9 cellular contexts compared by ENCODE assay signal in genomic region chr5:54469655-54470054, GRCh38. TPM values are rescaled to one million over a fixed set of nuclear protein-coding genes. Genes with fewer than 3 reads are reported as not detected.
A peak's percentile ranks its signal among the peaks of the same experiment; 100 is the strongest.
DNase-seq lines count a peak whose midpoint lies in the region; ATAC-seq, FAIRE-seq and TF ChIP-seq lines count a peak whose summit lies in the region.
"Had no signal": no experiment of that assay in that cellular context is flagged by ENCODE, and none has a peak within 500 bp of the region (broad histone marks: within the 10 kb centered on the region; RNA-seq: fewer than 3 reads in every experiment).

No MANE protein-coding gene starts in this region.

- H3K36me3 Mint-ChIP-seq in T-helper 1 cell treated with Interleukin-12 subunit alpha and Interleukin-12 subunit beta and Interleukin-4 antibody, amounts not matched to agents 30 μg/mL and 1 μg/mL, for 36 hours (ENCODE audit: low read depth): no peaks in the 10 kb centered on the region

- H3K27ac ChIP-seq in brain microvascular endothelial cell: peak overlapping the region; percentile 39
- H3K27ac ChIP-seq in small intestine (ENCODE audit: low read depth in 1 of 2, low read length in 1 of 2): peak overlapping the region in 1 of 2 donors; percentile 45

- H3K9me3 Mint-ChIP-seq in T-helper 1 cell treated with Interleukin-12 subunit alpha and Interleukin-12 subunit beta and Interleukin-4 antibody, amounts not matched to agents 30 μg/mL and 1 μg/mL, for 36 hours: no peaks in the 10 kb centered on the region

- 11 to 19% (median 17%) methylated on average over 3 of the region's 3 CpGs for WGBS in small intestine, 3 donors

- FAIRE-seq in small intestine (lab: Jason Lieb, UNC) (no peak), H54 (lab: Jason Lieb, UNC) (no peak)
- FAIRE-seq: keratinocyte had no signal

- DNase-seq in T-helper 1 cell: no peak
- DNase-seq in brain microvascular endothelial cell: no peak
- DNase-seq in small intestine: peak; percentile 14
- no peak for DNase-seq in RKO (ENCODE audit: low spot score)
- no peak for DNase-seq in activated CD4-positive, alpha-beta T cell treated with anti-CD3 and anti-CD28 coated beads for 4 hours
- no peak for DNase-seq in H54 (ENCODE audit: insufficient read length, low spot score)

- no peaks in the 10 kb centered on the region for H3K9me3 ChIP-seq in small intestine (ENCODE audit: control insufficient read depth, low read depth)

- TF ChIP-seq CTCF in brain microvascular endothelial cell (IDR thresholded peaks at IDR 0.05; ENCODE audit: low read depth, low read length, missing control alignments): no peak

- peak overlapping the region; percentile 38 for H3K4me3 Mint-ChIP-seq in T-helper 1 cell treated with Interleukin-12 subunit alpha and Interleukin-12 subunit beta and Interleukin-4 antibody, amounts not matched to agents 30 μg/mL and 1 μg/mL, for 36 hours

- peaks cover 8% of the 10 kb centered on the region for H3K4me1 Mint-ChIP-seq in T-helper 1 cell treated with Interleukin-12 subunit alpha and Interleukin-12 subunit beta and Interleukin-4 antibody, amounts not matched to agents 30 μg/mL and 1 μg/mL, for 36 hours (ENCODE audit: low read depth)

- H3K4me1 ChIP-seq in small intestine (ENCODE audit: control insufficient read depth in 2 of 2, insufficient read depth in 1 of 2, low read depth in 1 of 2, low read length in 1 of 2): no peaks in the 10 kb centered on the region

- H3K36me3 ChIP-seq in brain microvascular endothelial cell (replicated peaks) (no peaks in the 10 kb centered on the region), small intestine (ENCODE audit: control insufficient read depth in 2 of 2, insufficient read depth in 2 of 2, low read length in 2 of 2) (no peaks in the 10 kb centered on the region)

- TF ChIP-seq POLR2A in H54 (IDR thresholded peaks at IDR 0.05; ENCODE audit: low read depth, low read length): no peak

- H3K27me3 ChIP-seq in brain microvascular endothelial cell (replicated peaks): no peaks in the 10 kb centered on the region
- H3K27me3 ChIP-seq in small intestine (ENCODE audit: control insufficient read depth in 2 of 2, insufficient read depth in 2 of 2, low read length in 2 of 2): no peaks in the 10 kb centered on the region

- ATAC-seq in HG03060 (IDR thresholded peaks at IDR 0.05; ENCODE audit: low read depth, unreplicated experiment): peak; percentile 83

- in situ Hi-C loops in brain microvascular endothelial cell (cut with HindIII; ENCODE audit: low pct_ligation_motif_present, low sequenced_read_pairs): no loop called here

- H3K27ac Mint-ChIP-seq in T-helper 1 cell treated with Interleukin-12 subunit alpha and Interleukin-12 subunit beta and Interleukin-4 antibody, amounts not matched to agents 30 μg/mL and 1 μg/mL, for 36 hours: peak overlapping the region; percentile 28

- no peak overlapping the region for H3K4me3 ChIP-seq in brain microvascular endothelial cell (ENCODE audit: low read depth, low read length)
- no peak overlapping the region for H3K4me3 ChIP-seq in small intestine (ENCODE audit: low read depth in 1 of 2, low read length in 2 of 2)

- H3K27me3 Mint-ChIP-seq in T-helper 1 cell treated with Interleukin-12 subunit alpha and Interleukin-12 subunit beta and Interleukin-4 antibody, amounts not matched to agents 30 μg/mL and 1 μg/mL, for 36 hours (ENCODE audit: low read depth): peaks cover 3% of the 10 kb centered on the region

RNA-seq across cellular contexts. Expression of gene HSPB3, which starts 14.2 kb away (rescaled TPM):
- 1 to 10 TPM in 1 of 3 donors, under 1 TPM in 1, not detected in 1; 0.13 to 2.7 TPM for polyA plus RNA-seq in small intestine

RNA-seq across cellular contexts. Expression of gene SNX18, which starts 47.9 kb away (rescaled TPM):
- 10 to 100 TPM in 1 of 3 donors, 1 to 10 TPM in 2; 3.4 to 11.7 (median 4.6) TPM for polyA plus RNA-seq in small intestine
